In the genomic region with DNA sequence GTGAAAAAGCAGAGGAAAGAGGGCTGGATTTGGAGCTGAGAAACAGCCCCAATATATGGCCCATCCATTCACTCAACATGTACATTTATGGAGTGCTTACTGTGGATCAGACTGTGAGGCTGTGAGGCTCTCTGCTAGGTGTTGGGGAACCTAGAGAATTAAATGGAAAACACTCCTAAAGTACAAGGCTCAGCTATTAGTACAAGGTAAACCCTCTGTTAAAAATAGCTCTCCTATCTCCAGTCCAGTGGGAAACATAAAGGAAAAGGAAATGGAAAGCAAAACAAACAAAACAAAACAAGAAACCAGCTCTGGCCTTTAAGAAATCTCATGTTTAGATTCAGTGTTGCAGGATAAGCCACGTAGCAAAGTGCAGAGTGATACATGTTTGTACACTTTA, we compare ENCODE assay signal across 23 cellular contexts. TPM values are rescaled to one million over a fixed set of nuclear protein-coding genes. Genes with fewer than 3 reads are reported as not detected.
"Had no signal": no experiment of that assay in that cellular context is flagged by ENCODE, and none has a peak within 500 bp of the region (broad histone marks: within the 10 kb centered on the region; RNA-seq: fewer than 3 reads in every experiment).

No MANE protein-coding gene starts in this region.

- ATAC-seq: effector memory CD8-positive, alpha-beta T cell; naive thymus-derived CD4-positive, alpha-beta T cell; stimulated activated naive CD8-positive, alpha-beta T cell treated with anti-CD3 and anti-CD28 coated beads, Interleukin-15, amount 100 ng/mL, for 72 hours had no signal

- H3K9me3 ChIP-seq: colonic mucosa, esophagus squamous epithelium, prostate gland, right atrium auricular region, suprapubic skin, thyroid gland, vagina had no signal

- H2AFZ ChIP-seq: neural progenitor cell had no signal

- H3K4me1 ChIP-seq: colonic mucosa, esophagus squamous epithelium, neural progenitor cell, prostate gland, right atrium auricular region had no signal

- DNase-seq: colonic mucosa; effector memory CD8-positive, alpha-beta T cell; erythroblast; esophagus squamous epithelium; midbrain; naive thymus-derived CD4-positive, alpha-beta T cell; stimulated activated CD4-positive, alpha-beta T cell treated with anti-CD3 and anti-CD28 coated beads, Interleukin-15, amount 100 ng/mL, for 24 hours; stimulated activated CD4-positive, alpha-beta T cell treated with anti-CD3 and anti-CD28 coated beads, Interleukin-2, amount 100 ng/mL, for 48 hours; stimulated activated naive CD4-positive, alpha-beta T cell; stimulated activated naive CD8-positive, alpha-beta T cell treated with anti-CD3 and anti-CD28 coated beads, Interleukin-15, amount 100 ng/mL, for 72 hours; thyroid gland; trophoblast cell had no signal

- H3K27me3 ChIP-seq: colonic mucosa, right atrium auricular region, suprapubic skin, thyroid gland, vagina had no signal

- FAIRE-seq: endometrium, frontal cortex, keratinocyte had no signal

- H3K27ac ChIP-seq: colonic mucosa, esophagus squamous epithelium, neural progenitor cell, prostate gland, right atrium auricular region, suprapubic skin, thyroid gland, vagina had no signal

- H3K36me3 ChIP-seq: colonic mucosa, esophagus squamous epithelium, neural progenitor cell, prostate gland, right atrium auricular region, suprapubic skin, thyroid gland, vagina had no signal

- H3K4me2 ChIP-seq: neural progenitor cell had no signal

- H3K9ac ChIP-seq: neural progenitor cell had no signal

- H3K4me3 ChIP-seq: colonic mucosa, esophagus squamous epithelium, lung, neural progenitor cell, prostate gland, right atrium auricular region, skin epidermis, suprapubic skin, thyroid gland, vagina had no signal

RNA-seq across cellular contexts. Expression of a gene that starts 35.0 kb away (rescaled TPM):
- total RNA-seq: osteoblast had no signal
- polyA plus RNA-seq: keratinocyte had no signal
